10 cellular contexts compared by ENCODE assay signal in genomic region chr11:27468209-27468608, GRCh38. TPM values are rescaled to one million over a fixed set of nuclear protein-coding genes. Genes with fewer than 3 reads are reported as not detected.
DNase-seq lines count a peak whose midpoint lies in the region; ATAC-seq and TF ChIP-seq lines count a peak whose summit lies in the region.
"Had no signal": no experiment of that assay in that cellular context is flagged by ENCODE, and none has a peak within 500 bp of the region (broad histone marks: within the 10 kb centered on the region; RNA-seq: fewer than 3 reads in every experiment).

No MANE protein-coding gene starts in this region.

- H3F3A ChIP-seq in PC-9 (ENCODE audit: insufficient read depth, low read depth), result peaks cover 58% of the 10 kb centered on the region

- H2AFZ ChIP-seq in PC-9, result no peak overlapping the region

- peak overlapping the region; percentile 92; the same call in 1 of the 2 replicates for H3K4me3 ChIP-seq in PC-9

- no peaks in the 10 kb centered on the region for H3K9me2 ChIP-seq in PC-9 (ENCODE audit: insufficient read depth)

- H3K27ac ChIP-seq in PC-9, result peak overlapping the region; percentile 94

- H3K9me3 ChIP-seq in PC-9 (ENCODE audit: insufficient read depth, low read depth), result no peaks in the 10 kb centered on the region

- DNase-seq in GM04503 (ENCODE audit: low read depth) (peak; percentile 90), PC-9 (peak in 1 of 2 experiments; percentile 93), fibroblast of gingiva (ENCODE audit: low read depth) (peak; percentile 85), osteocyte (ENCODE audit: extremely low spot score, unreplicated experiment) (no peak), NCI-H2171 treated with DMSO at 0.1 percent for 48 hours (lab: John Stamatoyannopoulos, UW) (no peak), NCI-H146 treated with DMSO at 0.1 percent for 48 hours (lab: John Stamatoyannopoulos, UW; ENCODE audit: unreplicated experiment) (no peak), NCI-H128 (lab: John Stamatoyannopoulos, UW; ENCODE audit: unreplicated experiment) (no peak)
- DNase-seq: activated CD4-positive, alpha-beta memory T cell treated with anti-CD3 and anti-CD28 coated beads, Interleukin-2, amount 10 ng/mL, durations not matched to agents 7 days and 5 days; NCI-H2107 had no signal

- peak overlapping the region; percentile 96 for H3K4me2 ChIP-seq in PC-9

- peaks cover 75% of the 10 kb centered on the region for H3K4me1 ChIP-seq in PC-9 (replicated peaks; ENCODE audit: insufficient read depth)

- intact Hi-C loops in PC-9 (cut with micrococcal nuclease; ENCODE audit: unreplicated experiment), result loop anchor here (1.0 to 10.0 kb wide), 3 partner anchors 21 to 1367 kb away; no protein-coding TSS in a partner anchor

- TF ChIP-seq CTCF in PC-9 (conservative IDR thresholded peaks at IDR 0.05) (no peak), osteocyte (IDR thresholded peaks at IDR 0.05) (no peak)

- peak overlapping the region; percentile 33 for H3K4me3 Mint-ChIP-seq in osteocyte (ENCODE audit: unreplicated experiment)
- H3K4me3 Mint-ChIP-seq: activated CD4-positive, alpha-beta memory T cell treated with anti-CD3 and anti-CD28 coated beads, Interleukin-2, amount 10 ng/mL, durations not matched to agents 7 days and 5 days had no signal

- no peaks in the 10 kb centered on the region for H3K36me3 ChIP-seq in PC-9 (ENCODE audit: low read depth)

- no peaks in the 10 kb centered on the region for H3K9me3 Mint-ChIP-seq in osteocyte (ENCODE audit: unreplicated experiment)
- H3K9me3 Mint-ChIP-seq: activated CD4-positive, alpha-beta memory T cell treated with anti-CD3 and anti-CD28 coated beads, Interleukin-2, amount 10 ng/mL, durations not matched to agents 7 days and 5 days had no signal

- no peaks in the 10 kb centered on the region for H3K27me3 ChIP-seq in PC-9 (ENCODE audit: insufficient read depth, low read depth)

- CTCF ChIA-PET in PC-9 (lab: Charles Lee), result interaction anchor here (0.6 to 1.0 kb wide), 3 partner anchors 16 to 48 kb away, joined by 4 to 6 read pairs (median 5); no protein-coding TSS in a partner anchor

- H3K27ac Mint-ChIP-seq in osteocyte (ENCODE audit: unreplicated experiment), result peak overlapping the region; percentile 77
- H3K27ac Mint-ChIP-seq: activated CD4-positive, alpha-beta memory T cell treated with anti-CD3 and anti-CD28 coated beads, Interleukin-2, amount 10 ng/mL, durations not matched to agents 7 days and 5 days had no signal

- BruUV-seq in PC-9 (replicated peaks; lab: Mats Ljungman, UMichigan), result no TSS peak

- H3K27me3 Mint-ChIP-seq in osteocyte (ENCODE audit: unreplicated experiment), result no peaks in the 10 kb centered on the region

- ATAC-seq in GM18502 (IDR thresholded peaks at IDR 0.05; ENCODE audit: poor library complexity, unreplicated experiment), result no peak

- no peaks in the 10 kb centered on the region for H4K20me1 ChIP-seq in PC-9 (ENCODE audit: insufficient read depth)

- H3K4me1 Mint-ChIP-seq in osteocyte (ENCODE audit: unreplicated experiment), result peaks cover 73% of the 10 kb centered on the region

- peaks cover 81% of the 10 kb centered on the region for H3K79me2 ChIP-seq in PC-9 (ENCODE audit: low read depth)

- no peaks in the 10 kb centered on the region for H3K36me3 Mint-ChIP-seq in osteocyte (ENCODE audit: unreplicated experiment)

- POLR2A ChIA-PET in PC-9 (lab: Charles Lee; ENCODE audit: unreplicated experiment), result interaction anchor here (0.5 to 0.8 kb wide), 5 partner anchors 12 to 28 kb away, joined by 3 to 9 read pairs (median 7); no protein-coding TSS in a partner anchor

RNA-seq across cellular contexts. Expression of gene LGR4, which starts 4.4 kb away (rescaled TPM):
- total RNA-seq in PC-9 (2021) (33.4 and 37.4 TPM in 2 replicates), osteocyte (59.5 and 61.9 TPM in 2 replicates)

RNA-seq across cellular contexts. Expression of gene LIN7C, which starts 38.4 kb away (rescaled TPM):
- total RNA-seq in PC-9 (2021) (21.2 and 30.6 TPM in 2 replicates), osteocyte (20.3 and 21.8 TPM in 2 replicates)

Comparison
In these comparisons a context has a peak if more than half of its experiments do, and no peak if none do; other contexts are left out.
1. DNase-seq: peak in GM04503 (single experiment) and fibroblast of gingiva (single experiment); none in osteocyte (single experiment), NCI-H2171 treated with DMSO at 0.1 percent for 48 hours (single experiment), NCI-H146 treated with DMSO at 0.1 percent for 48 hours (single experiment) and NCI-H128 (single experiment).